In genomic region chr13:41232715-41233114, GRCh38 we compare ENCODE assay signal across 20 cellular contexts.
"Had no signal": no experiment of that assay in that cellular context is flagged by ENCODE, and none has a peak within 500 bp of the region (broad histone marks: within the 10 kb centered on the region; RNA-seq: fewer than 3 reads in every experiment).

No MANE protein-coding gene starts in this region.

- H3K27ac ChIP-seq: brain microvascular endothelial cell, epithelial cell of prostate, gastrocnemius medialis, left ventricle myocardium inferior, parathyroid adenoma had no signal

- H3K9me3 ChIP-seq: gastrocnemius medialis, left ventricle myocardium inferior had no signal

- ATAC-seq: activated CD8-positive, alpha-beta T cell treated with anti-CD3 and anti-CD28 coated beads for 36 hours; gastrocnemius medialis; naive thymus-derived CD8-positive, alpha-beta T cell; stimulated activated memory B cell treated with anti-CD40 and anti-IgM and Interleukin-4, amounts not matched to agents 10 μg/mL and 1 μg/mL and 100 μg/mL, for 72 hours had no signal

- H3K79me2 ChIP-seq: parathyroid adenoma had no signal

- H3K27me3 Mint-ChIP-seq: activated B cell treated with CpG ODN at 0.5 μM for 24 hours; activated CD8-positive, alpha-beta T cell treated with anti-CD3 and anti-CD28 coated beads for 36 hours; activated naive CD8-positive, alpha-beta T cell; naive thymus-derived CD8-positive, alpha-beta T cell; stimulated activated memory B cell treated with anti-CD40 and anti-IgM and Interleukin-4, amounts not matched to agents 10 μg/mL and 1 μg/mL and 100 μg/mL, for 72 hours had no signal

- H2AFZ ChIP-seq: parathyroid adenoma had no signal

- H3K4me3 ChIP-seq: gastrocnemius medialis, left ventricle myocardium inferior had no signal

- H3K27ac Mint-ChIP-seq: activated B cell treated with CpG ODN at 0.5 μM for 24 hours; activated CD8-positive, alpha-beta T cell treated with anti-CD3 and anti-CD28 coated beads for 36 hours; stimulated activated memory B cell treated with anti-CD40 and anti-IgM and Interleukin-4, amounts not matched to agents 10 μg/mL and 1 μg/mL and 100 μg/mL, for 72 hours had no signal

- H3K4me1 ChIP-seq: gastrocnemius medialis, left ventricle myocardium inferior, parathyroid adenoma had no signal

- H3K4me3 Mint-ChIP-seq: activated B cell treated with CpG ODN at 0.5 μM for 24 hours; activated CD8-positive, alpha-beta T cell treated with anti-CD3 and anti-CD28 coated beads for 36 hours; activated naive CD8-positive, alpha-beta T cell; naive thymus-derived CD8-positive, alpha-beta T cell; stimulated activated memory B cell treated with anti-CD40 and anti-IgM and Interleukin-4, amounts not matched to agents 10 μg/mL and 1 μg/mL and 100 μg/mL, for 72 hours had no signal

- DNase-seq: activated B cell treated with CpG ODN at 0.5 μM for 24 hours; activated CD4-positive, alpha-beta T cell treated with anti-CD3 and anti-CD28 coated beads for 48 hours; activated CD8-positive, alpha-beta T cell treated with anti-CD3 and anti-CD28 coated beads for 36 hours; activated gamma-delta T cell treated with Interleukin-2 at 50 U/mL for 16 hours; activated T-cell treated with anti-CD3 and anti-CD28 coated beads, Interleukin-2, amount 50 U/mL, for 48 hours; brain microvascular endothelial cell; cortex of kidney; effector memory CD4-positive, alpha-beta T cell; gastrocnemius medialis; islet precursor cell; left ventricle myocardium inferior; mesenchymal stem cell; naive thymus-derived CD8-positive, alpha-beta T cell; stimulated activated CD4-positive, alpha-beta T cell treated with anti-CD3 and anti-CD28 coated beads, Interleukin-12 subunit alpha, Interleukin-12 subunit beta, amount 100 ng/mL, for 4 hours; stimulated activated CD4-positive, alpha-beta T cell treated with anti-CD3 and anti-CD28 coated beads, Interleukin-2, amount 100 ng/mL, for 24 hours; T-helper 2 cell had no signal

- H3K36me3 ChIP-seq: brain microvascular endothelial cell had no signal

- H3K27me3 ChIP-seq: brain microvascular endothelial cell, gastrocnemius medialis had no signal

- H3K9me3 Mint-ChIP-seq: activated B cell treated with CpG ODN at 0.5 μM for 24 hours; activated CD8-positive, alpha-beta T cell treated with anti-CD3 and anti-CD28 coated beads for 36 hours; naive thymus-derived CD8-positive, alpha-beta T cell; stimulated activated memory B cell treated with anti-CD40 and anti-IgM and Interleukin-4, amounts not matched to agents 10 μg/mL and 1 μg/mL and 100 μg/mL, for 72 hours had no signal

- H3K9ac ChIP-seq: parathyroid adenoma had no signal
